17 cellular contexts compared by ENCODE assay signal in the genomic region with DNA sequence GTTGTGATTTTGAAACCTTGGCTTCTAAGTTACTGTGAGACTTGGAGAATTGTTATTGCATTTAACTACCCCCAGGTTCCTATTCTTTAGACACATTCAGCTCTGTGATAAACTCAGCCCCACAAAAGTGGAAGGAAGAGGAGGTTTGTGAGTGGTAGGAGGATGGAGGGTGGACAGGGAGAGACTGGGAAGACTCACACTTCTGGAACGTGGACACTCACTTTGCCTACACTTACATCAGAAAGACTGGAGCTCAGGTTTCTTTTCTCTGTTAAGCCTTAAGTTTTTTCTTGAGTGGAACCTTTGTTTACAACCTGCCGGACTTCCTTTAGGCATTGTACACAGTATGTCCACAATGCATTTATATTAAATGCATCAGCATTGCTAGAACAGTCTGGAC.
DNase-seq lines count a peak whose midpoint lies in the region; ATAC-seq, FAIRE-seq and TF ChIP-seq lines count a peak whose summit lies in the region.
"Had no signal": no experiment of that assay in that cellular context is flagged by ENCODE, and none has a peak within 500 bp of the region (broad histone marks: within the 10 kb centered on the region; RNA-seq: fewer than 3 reads in every experiment).

No MANE protein-coding gene starts in this region.

- peak overlapping the region; percentile 61 for H3K9ac ChIP-seq in adipocyte (ENCODE audit: low read length)

- ATAC-seq in upper lobe of right lung (peak; percentile 29), GM19023 (IDR thresholded peaks at IDR 0.05; ENCODE audit: unreplicated experiment) (no peak)

- TF ChIP-seq CTCF in fibroblast of pulmonary artery (IDR thresholded peaks at IDR 0.05; ENCODE audit: low read length, missing control alignments): no peak
- no peak for TF ChIP-seq CTCF in upper lobe of right lung (IDR thresholded peaks at IDR 0.05)

- intact Hi-C loops in upper lobe of right lung (cut with DNase I): no loop called here

- peaks cover 43% of the 10 kb centered on the region for H3K4me1 ChIP-seq in adipocyte (ENCODE audit: control insufficient read depth, insufficient read depth, low read length)
- no peaks in the 10 kb centered on the region for H3K4me1 ChIP-seq in upper lobe of right lung

- no peaks in the 10 kb centered on the region for H3K27me3 ChIP-seq in adipocyte (replicated peaks; ENCODE audit: control insufficient read depth, insufficient read depth, low read length)
- H3K27me3 ChIP-seq in upper lobe of right lung: no peaks in the 10 kb centered on the region
- H3K27me3 ChIP-seq: suprapubic skin had no signal

- no peak for TF ChIP-seq POLR2A in H54 (IDR thresholded peaks at IDR 0.05; ENCODE audit: low read depth, low read length)

- H3K36me3 ChIP-seq in adipocyte (ENCODE audit: control insufficient read depth, insufficient read depth, low read length, severe bottlenecking): no peaks in the 10 kb centered on the region
- H3K36me3 ChIP-seq in upper lobe of right lung: no peaks in the 10 kb centered on the region
- H3K36me3 ChIP-seq: suprapubic skin had no signal

- H3K9me3 ChIP-seq in adipocyte (ENCODE audit: control insufficient read depth, low read length) (no peaks in the 10 kb centered on the region), upper lobe of right lung (no peaks in the 10 kb centered on the region)
- H3K9me3 ChIP-seq: suprapubic skin had no signal

- no peak overlapping the region for H3K27ac ChIP-seq in upper lobe of right lung
- H3K27ac ChIP-seq: suprapubic skin had no signal

- FAIRE-seq in H54 (lab: Jason Lieb, UNC): peak; percentile 38

- peak overlapping the region; percentile 0 for H3K4me3 ChIP-seq in adipocyte (ENCODE audit: low read length)
- H3K4me3 ChIP-seq in fibroblast of pulmonary artery (replicated peaks; ENCODE audit: low read depth, low read length): peak overlapping the region; percentile 27
- H3K4me3 ChIP-seq in upper lobe of right lung: no peak overlapping the region
- H3K4me3 ChIP-seq: suprapubic skin had no signal

- DNase-seq in H54 (ENCODE audit: insufficient read length, low spot score) (no peak), adipocyte (ENCODE audit: low read depth) (peak; percentile 77), fibroblast of pulmonary artery (ENCODE audit: low read depth) (peak; percentile 79), upper lobe of right lung (no peak), HUDEP-2 (lab: John Stamatoyannopoulos, UW; ENCODE audit: unreplicated experiment in 76 of 76) (no peak)
- no peak for DNase-seq in activated T-cell treated with anti-CD3 and anti-CD28 coated beads, Interleukin-2, amount 50 U/mL, for 48 hours
- DNase-seq: activated CD4-positive, CD25-positive, alpha-beta regulatory T cell treated with anti-CD3 and anti-CD28 coated beads, Interleukin-2, amount 50 U/mL, for 72 hours; activated T-cell treated with anti-CD3 and anti-CD28 coated beads, Interleukin-2, amount 50 U/mL, for 1 hour; DMS 273 treated with DMSO at 0.1 percent for 48 hours; effector CD4-positive, alpha-beta T cell; hypothalamus; NK-92 treated with Interleukin-12 subunit alpha and Interleukin-12 subunit beta, amount 100 ng/mL, for 24 hours; occipital lobe; stimulated activated CD4-positive, alpha-beta T cell treated with anti-CD3 and anti-CD28 coated beads, Interleukin-12 subunit alpha, Interleukin-12 subunit beta, amount 100 ng/mL, for 4 hours; SW 1271 had no signal

Comparison
In these comparisons a context has a peak if more than half of its experiments do, and no peak if none do; other contexts are left out.
1. DNase-seq: peak in adipocyte (single experiment) and fibroblast of pulmonary artery (single experiment); none in H54 (single experiment), upper lobe of right lung (single experiment), HUDEP-2 (0 of 76) and activated T-cell treated with anti-CD3 and anti-CD28 coated beads, Interleukin-2, amount 50 U/mL, for 48 hours (0 of 2).